29 cellular contexts compared by ENCODE assay signal in genomic region chr5:116685069-116685468, GRCh38.
"Had no signal": no experiment of that assay in that cellular context is flagged by ENCODE, and none has a peak within 500 bp of the region (broad histone marks: within the 10 kb centered on the region; RNA-seq: fewer than 3 reads in every experiment).

No MANE protein-coding gene starts in this region.

- ATAC-seq: activated naive CD4-positive, alpha-beta T cell treated with anti-CD3 and anti-CD28 coated beads, Interleukin-2, amount 50 U/mL, for 72 hours; activated T-cell treated with anti-CD3 and anti-CD28 coated beads, Interleukin-2, amount 50 U/mL, for 72 hours; gastroesophageal sphincter; heart right ventricle had no signal

- H3K27me3 ChIP-seq: ascending aorta, breast epithelium, cardiac muscle cell, colonic mucosa, esophagus squamous epithelium, gastroesophageal sphincter, heart right ventricle had no signal

- H3K9me3 ChIP-seq: ascending aorta, breast epithelium, colonic mucosa, esophagus squamous epithelium, gastroesophageal sphincter, heart right ventricle had no signal

- H3K36me3 ChIP-seq: ascending aorta, breast epithelium, cardiac muscle cell, colonic mucosa, esophagus squamous epithelium, gastroesophageal sphincter, heart right ventricle had no signal

- H3K4me1 Mint-ChIP-seq: activated CD4-positive, alpha-beta memory T cell treated with anti-CD3 and anti-CD28 coated beads, Interleukin-2, amount 10 ng/mL, durations not matched to agents 7 days and 5 days; activated CD4-positive, alpha-beta T cell treated with anti-CD3 and anti-CD28 coated beads, Interleukin-2, amount 10 ng/mL, durations not matched to agents 7 days and 5 days; activated naive CD4-positive, alpha-beta T cell treated with anti-CD3 and anti-CD28 coated beads, Interleukin-2, amount 10 ng/mL, durations not matched to agents 7 days and 5 days; activated naive CD8-positive, alpha-beta T cell treated with anti-CD3 and anti-CD28 coated beads, Interleukin-2, amount 10 ng/mL, durations not matched to agents 7 days and 5 days had no signal

- H3K4me1 ChIP-seq: ascending aorta, breast epithelium, colonic mucosa, esophagus squamous epithelium, gastroesophageal sphincter had no signal

- H3K9me3 Mint-ChIP-seq: activated naive CD4-positive, alpha-beta T cell treated with anti-CD3 and anti-CD28 coated beads, Interleukin-2, amount 10 ng/mL, durations not matched to agents 7 days and 5 days; activated T-cell treated with anti-CD3 and anti-CD28 coated beads, Interleukin-2, amount 50 U/mL, for 24 hours; activated T-cell treated with anti-CD3 and anti-CD28 coated beads, Interleukin-2, amount 50 U/mL, for 72 hours had no signal

- H3K27ac ChIP-seq: ascending aorta, breast epithelium, cardiac muscle cell, colonic mucosa, epithelial cell of prostate, esophagus squamous epithelium, gastroesophageal sphincter, heart right ventricle had no signal

- H3K4me3 ChIP-seq: ascending aorta, breast epithelium, cardiac muscle cell, colonic mucosa, esophagus squamous epithelium, gastroesophageal sphincter, heart right ventricle had no signal

- H3K36me3 Mint-ChIP-seq: activated naive CD4-positive, alpha-beta T cell treated with anti-CD3 and anti-CD28 coated beads, Interleukin-2, amount 10 ng/mL, durations not matched to agents 7 days and 5 days; activated naive CD4-positive, alpha-beta T cell treated with anti-CD3 and anti-CD28 coated beads, Interleukin-2, amount 50 U/mL, for 72 hours; activated naive CD8-positive, alpha-beta T cell treated with anti-CD3 and anti-CD28 coated beads, Interleukin-2, amount 10 ng/mL, durations not matched to agents 7 days and 5 days; brain had no signal

- H3K4me3 Mint-ChIP-seq: activated CD4-positive, alpha-beta memory T cell treated with anti-CD3 and anti-CD28 coated beads, Interleukin-2, amount 10 ng/mL, durations not matched to agents 7 days and 5 days; activated CD4-positive, alpha-beta T cell treated with anti-CD3 and anti-CD28 coated beads, Interleukin-2, amount 10 ng/mL, durations not matched to agents 7 days and 5 days; activated naive CD4-positive, alpha-beta T cell treated with anti-CD3 and anti-CD28 coated beads, Interleukin-2, amount 10 ng/mL, durations not matched to agents 7 days and 5 days; activated naive CD8-positive, alpha-beta T cell treated with anti-CD3 and anti-CD28 coated beads, Interleukin-2, amount 10 ng/mL, durations not matched to agents 7 days and 5 days; activated T-cell treated with anti-CD3 and anti-CD28 coated beads, Interleukin-2, amount 50 U/mL, for 24 hours; activated T-cell treated with anti-CD3 and anti-CD28 coated beads, Interleukin-2, amount 50 U/mL, for 72 hours; brain; T-helper 1 cell treated with Interleukin-12 subunit alpha and Interleukin-12 subunit beta and Interleukin-4 antibody, amounts not matched to agents 30 μg/mL and 1 μg/mL, for 36 hours had no signal

- H3K27me3 Mint-ChIP-seq: activated CD4-positive, alpha-beta memory T cell treated with anti-CD3 and anti-CD28 coated beads, Interleukin-2, amount 10 ng/mL, durations not matched to agents 7 days and 5 days; activated CD4-positive, alpha-beta T cell treated with anti-CD3 and anti-CD28 coated beads, Interleukin-2, amount 10 ng/mL, durations not matched to agents 7 days and 5 days; activated naive CD4-positive, alpha-beta T cell treated with anti-CD3 and anti-CD28 coated beads, Interleukin-2, amount 10 ng/mL, durations not matched to agents 7 days and 5 days had no signal

- DNase-seq: activated CD4-positive, alpha-beta memory T cell treated with anti-CD3 and anti-CD28 coated beads, Interleukin-2, amount 10 ng/mL, durations not matched to agents 7 days and 5 days; activated CD4-positive, alpha-beta T cell treated with anti-CD3 and anti-CD28 coated beads for 1 hour; activated CD4-positive, alpha-beta T cell treated with anti-CD3 and anti-CD28 coated beads for 4 hours; activated CD4-positive, alpha-beta T cell treated with anti-CD3 and anti-CD28 coated beads, Interleukin-2, amount 10 ng/mL, durations not matched to agents 7 days and 5 days; activated CD4-positive, alpha-beta T cell treated with anti-CD3 and anti-CD28 coated beads, Interleukin-2, amount 50 U/mL, for 4 hours; activated CD8-positive, alpha-beta memory T cell treated with anti-CD3 and anti-CD28 coated beads, Interleukin-2, amount 50 U/mL, for 48 hours; activated gamma-delta T cell; activated naive CD4-positive, alpha-beta T cell; activated naive CD4-positive, alpha-beta T cell treated with anti-CD3 and anti-CD28 coated beads, Interleukin-2, amount 10 ng/mL, durations not matched to agents 7 days and 5 days; activated naive CD8-positive, alpha-beta T cell treated with anti-CD3 and anti-CD28 coated beads, Interleukin-2, amount 10 ng/mL, durations not matched to agents 7 days and 5 days; activated T-cell treated with anti-CD3 and anti-CD28 coated beads for 4 hours; activated T-cell treated with anti-CD3 and anti-CD28 coated beads, Interleukin-2, amount 50 U/mL, for 24 hours; activated T-cell treated with anti-CD3 and anti-CD28 coated beads, Interleukin-2, amount 50 U/mL, for 72 hours; central memory CD4-positive, alpha-beta T cell; cerebellar nuclear complex; colonic mucosa; effector CD8-positive, alpha-beta T cell; esophagus squamous epithelium; foreskin melanocyte; heart right ventricle; T-helper 9 cell had no signal

- H3K27ac Mint-ChIP-seq: activated CD4-positive, alpha-beta memory T cell treated with anti-CD3 and anti-CD28 coated beads, Interleukin-2, amount 10 ng/mL, durations not matched to agents 7 days and 5 days; activated CD4-positive, alpha-beta T cell treated with anti-CD3 and anti-CD28 coated beads, Interleukin-2, amount 10 ng/mL, durations not matched to agents 7 days and 5 days; activated naive CD4-positive, alpha-beta T cell treated with anti-CD3 and anti-CD28 coated beads, Interleukin-2, amount 10 ng/mL, durations not matched to agents 7 days and 5 days; activated naive CD4-positive, alpha-beta T cell treated with anti-CD3 and anti-CD28 coated beads, Interleukin-2, amount 50 U/mL, for 72 hours; activated naive CD8-positive, alpha-beta T cell treated with anti-CD3 and anti-CD28 coated beads, Interleukin-2, amount 10 ng/mL, durations not matched to agents 7 days and 5 days; activated T-cell treated with anti-CD3 and anti-CD28 coated beads, Interleukin-2, amount 50 U/mL, for 24 hours; activated T-cell treated with anti-CD3 and anti-CD28 coated beads, Interleukin-2, amount 50 U/mL, for 72 hours; T-helper 1 cell treated with Interleukin-12 subunit alpha and Interleukin-12 subunit beta and Interleukin-4 antibody, amounts not matched to agents 30 μg/mL and 1 μg/mL, for 36 hours had no signal
